Comparison of ENCODE assay signal across 6 cellular contexts in genomic region chr5:14568333-14568732, GRCh38.
"Had no signal": no experiment of that assay in that cellular context is flagged by ENCODE, and none has a peak within 500 bp of the region (broad histone marks: within the 10 kb centered on the region; RNA-seq: fewer than 3 reads in every experiment).

No MANE protein-coding gene starts in this region.

- H3K27ac ChIP-seq: HL-60, KMS-11 had no signal

- DNase-seq: IMR-90, KBM-7, KG1 had no signal

- FAIRE-seq: HTR-8/SVneo had no signal

- H3K9ac ChIP-seq: KMS-11 had no signal

- H3K4me2 ChIP-seq: KMS-11 had no signal
